In the genomic region with DNA sequence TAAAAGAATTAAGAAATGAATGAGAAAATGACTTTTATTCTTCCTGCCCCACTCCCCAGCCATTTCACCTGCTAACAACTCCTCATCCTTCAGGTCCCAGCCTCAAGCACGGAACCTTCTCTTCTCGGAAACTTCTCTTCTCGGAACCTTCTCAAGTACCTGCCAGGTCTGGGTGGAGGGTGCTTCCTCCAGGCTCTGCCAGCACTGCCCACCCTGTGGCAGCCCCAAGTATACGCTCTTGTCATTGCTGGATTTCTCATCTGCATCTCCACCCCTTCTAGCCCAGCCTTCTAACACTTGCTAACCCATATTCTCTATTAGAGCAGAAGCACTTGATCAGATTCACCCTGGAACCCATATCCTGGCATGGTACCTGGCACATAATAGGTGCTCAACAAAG, we compare ENCODE assay signal across 22 cellular contexts.
"Had no signal": no experiment of that assay in that cellular context is flagged by ENCODE, and none has a peak within 500 bp of the region (broad histone marks: within the 10 kb centered on the region; RNA-seq: fewer than 3 reads in every experiment).

No MANE protein-coding gene starts in this region.

- DNase-seq: activated CD4-positive, alpha-beta T cell treated with anti-CD3 and anti-CD28 coated beads, Interleukin-2, amount 50 U/mL, for 48 hours; activated CD8-positive, alpha-beta memory T cell treated with anti-CD3 and anti-CD28 coated beads, Interleukin-2, amount 50 U/mL, for 48 hours; activated gamma-delta T cell; activated naive CD4-positive, alpha-beta T cell treated with anti-CD3 and anti-CD28 coated beads, Interleukin-2, amount 50 U/mL, for 16 hours; activated T-cell treated with anti-CD3 and anti-CD28 coated beads, Interleukin-2, amount 50 U/mL, for 72 hours; esophagus squamous epithelium; hypothalamus; left lung; naive thymus-derived CD4-positive, alpha-beta T cell; nucleus accumbens; small intestine; stimulated activated CD4-positive, alpha-beta T cell treated with anti-CD3 and anti-CD28 coated beads, Interleukin-15, amount 100 ng/mL, for 24 hours; stimulated activated naive CD4-positive, alpha-beta T cell; T1000 had no signal

- H3K27ac ChIP-seq: coronary artery, left lung, right lobe of liver, thoracic aorta had no signal

- H3K36me3 ChIP-seq: esophagus squamous epithelium, gastroesophageal sphincter, left lung, right lobe of liver, thoracic aorta had no signal

- H3K36me3 Mint-ChIP-seq: naive thymus-derived CD4-positive, alpha-beta T cell; type B pancreatic cell; WTC11 had no signal

- H3K9me3 ChIP-seq: esophagus squamous epithelium, gastroesophageal sphincter, left lung, right lobe of liver, thoracic aorta had no signal

- H3K27me3 ChIP-seq: esophagus squamous epithelium, gastroesophageal sphincter, right lobe of liver had no signal

- H3K4me3 ChIP-seq: coronary artery, esophagus squamous epithelium, gastroesophageal sphincter, left lung, lung, right lobe of liver, thoracic aorta had no signal

- H3K9me3 Mint-ChIP-seq: activated T-cell treated with anti-CD3 and anti-CD28 coated beads, Interleukin-2, amount 50 U/mL, for 72 hours; T-helper 1 cell treated with Interleukin-12 subunit alpha and Interleukin-12 subunit beta and Interleukin-4 antibody, amounts not matched to agents 30 μg/mL and 1 μg/mL, for 36 hours; type B pancreatic cell; WTC11 had no signal

- ATAC-seq: activated T-cell treated with anti-CD3 and anti-CD28 coated beads, Interleukin-2, amount 50 U/mL, for 72 hours; gastroesophageal sphincter; left lung; naive thymus-derived CD4-positive, alpha-beta T cell; right lobe of liver; WTC11 had no signal

- H3K4me3 Mint-ChIP-seq: activated T-cell treated with anti-CD3 and anti-CD28 coated beads, Interleukin-2, amount 50 U/mL, for 72 hours; T-helper 1 cell treated with Interleukin-12 subunit alpha and Interleukin-12 subunit beta and Interleukin-4 antibody, amounts not matched to agents 30 μg/mL and 1 μg/mL, for 36 hours; type B pancreatic cell; WTC11 had no signal

- H3K27ac Mint-ChIP-seq: activated T-cell treated with anti-CD3 and anti-CD28 coated beads, Interleukin-2, amount 50 U/mL, for 72 hours; T-helper 1 cell treated with Interleukin-12 subunit alpha and Interleukin-12 subunit beta and Interleukin-4 antibody, amounts not matched to agents 30 μg/mL and 1 μg/mL, for 36 hours; type B pancreatic cell; WTC11 had no signal
